In genomic region chr6:89984926-89985743, GRCh38 we compare ENCODE assay signal across 8 cellular contexts.
A peak's percentile ranks its signal among the peaks of the same experiment; 100 is the strongest.
DNase-seq lines count a peak whose midpoint lies in the region; ATAC-seq and TF ChIP-seq lines count a peak whose summit lies in the region.

No MANE protein-coding gene starts in this region.

- H3K9me3 ChIP-seq in right atrium auricular region, result no peaks in the 10 kb centered on the region
- H3K9me3 ChIP-seq in sigmoid colon, result no peaks in the 10 kb centered on the region
- H3K9me3 ChIP-seq in ascending aorta, result no peaks in the 10 kb centered on the region

- no peak for TF ChIP-seq POLR2A in sigmoid colon (IDR thresholded peaks at IDR 0.05)

- peak overlapping the region; percentile 53 for H3K27ac Mint-ChIP-seq in activated T-helper 2 cell treated with anti-CD3 and anti-CD28 coated beads, Interferon-gamma antibody, Interleukin-2, Interleukin-4, amounts not matched to agents 10 μg/mL and 5 μg/mL and 100 μg/mL, durations not matched to agents 14 hours and 24 hours and 36 hours

- peaks cover 80% of the 10 kb centered on the region for H3K36me3 Mint-ChIP-seq in activated T-helper 2 cell treated with anti-CD3 and anti-CD28 coated beads, Interferon-gamma antibody, Interleukin-2, Interleukin-4, amounts not matched to agents 10 μg/mL and 5 μg/mL and 100 μg/mL, durations not matched to agents 14 hours and 24 hours and 36 hours (ENCODE audit: low read depth)

- no peaks in the 10 kb centered on the region for H3K36me3 ChIP-seq in right atrium auricular region
- no peaks in the 10 kb centered on the region for H3K36me3 ChIP-seq in sigmoid colon
- no peaks in the 10 kb centered on the region for H3K36me3 ChIP-seq in ascending aorta

- WGBS in sigmoid colon, 2 donors, result 70 to 80% methylated on average over 12 of the region's 12 CpGs

- H3K4me1 ChIP-seq in right atrium auricular region, result peaks cover 0 to 25% of the 10 kb centered on the region in 2 donors
- peaks cover 0 to 18% (median 9%) of the 10 kb centered on the region in 4 donors for H3K4me1 ChIP-seq in sigmoid colon
- H3K4me1 ChIP-seq in ascending aorta, result peaks cover 6 to 12% of the 10 kb centered on the region in 2 donors

- H3K27ac ChIP-seq in right atrium auricular region (peak overlapping the region; percentile 62 to 71), sigmoid colon (peak overlapping the region in 1 of 4 donors; percentile 29), ascending aorta (peak overlapping the region in 1 of 2 donors; percentile 33)

- no peaks in the 10 kb centered on the region for H3K27me3 Mint-ChIP-seq in activated T-helper 2 cell treated with anti-CD3 and anti-CD28 coated beads, Interferon-gamma antibody, Interleukin-2, Interleukin-4, amounts not matched to agents 10 μg/mL and 5 μg/mL and 100 μg/mL, durations not matched to agents 14 hours and 24 hours and 36 hours (ENCODE audit: low read depth)

- H3K27me3 ChIP-seq in right atrium auricular region (no peaks in the 10 kb centered on the region), sigmoid colon (no peaks in the 10 kb centered on the region), ascending aorta (no peaks in the 10 kb centered on the region)

- ATAC-seq in GM21528 (IDR thresholded peaks at IDR 0.05; ENCODE audit: low FRiP score, unreplicated experiment), result no peak

- no peak overlapping the region for H3K4me3 Mint-ChIP-seq in activated T-helper 2 cell treated with anti-CD3 and anti-CD28 coated beads, Interferon-gamma antibody, Interleukin-2, Interleukin-4, amounts not matched to agents 10 μg/mL and 5 μg/mL and 100 μg/mL, durations not matched to agents 14 hours and 24 hours and 36 hours (ENCODE audit: low read depth)

- no peak for TF ChIP-seq EP300 in sigmoid colon (IDR thresholded peaks at IDR 0.05)

- no peak overlapping the region for H3K4me3 ChIP-seq in right atrium auricular region
- no peak overlapping the region for H3K4me3 ChIP-seq in sigmoid colon
- H3K4me3 ChIP-seq in ascending aorta, result no peak overlapping the region

- DNase-seq in H4 (ENCODE audit: low spot score) (peak; percentile 77), right atrium auricular region (ENCODE audit: low spot score) (peak; percentile 63), sigmoid colon (peak; percentile 72), NCI-H1105 treated with DMSO at 0.1 percent for 48 hours (lab: John Stamatoyannopoulos, UW) (no peak), OCI-M1 (lab: John Stamatoyannopoulos, UW) (no peak), ascending aorta (ENCODE audit: low spot score in 2 of 2) (no peak)
- no peak for DNase-seq in activated T-helper 2 cell treated with anti-CD3 and anti-CD28 coated beads, Interferon-gamma antibody, Interleukin-2, Interleukin-4, amounts not matched to agents 10 μg/mL and 5 μg/mL and 100 μg/mL, durations not matched to agents 14 hours and 24 hours and 36 hours (ENCODE audit: low spot score)

- H3K9me3 Mint-ChIP-seq in activated T-helper 2 cell treated with anti-CD3 and anti-CD28 coated beads, Interferon-gamma antibody, Interleukin-2, Interleukin-4, amounts not matched to agents 10 μg/mL and 5 μg/mL and 100 μg/mL, durations not matched to agents 14 hours and 24 hours and 36 hours, result no peaks in the 10 kb centered on the region

- TF ChIP-seq CTCF in right atrium auricular region (IDR thresholded peaks at IDR 0.05), result no peak
- no peak for TF ChIP-seq CTCF in sigmoid colon (IDR thresholded peaks at IDR 0.05)
- no peak for TF ChIP-seq CTCF in ascending aorta (IDR thresholded peaks at IDR 0.05)

- H3K4me1 Mint-ChIP-seq in activated T-helper 2 cell treated with anti-CD3 and anti-CD28 coated beads, Interferon-gamma antibody, Interleukin-2, Interleukin-4, amounts not matched to agents 10 μg/mL and 5 μg/mL and 100 μg/mL, durations not matched to agents 14 hours and 24 hours and 36 hours (ENCODE audit: low read depth), result peaks cover 64% of the 10 kb centered on the region

- intact Hi-C loops in activated T-helper 2 cell treated with anti-CD3 and anti-CD28 coated beads, Interferon-gamma antibody, Interleukin-2, Interleukin-4, amounts not matched to agents 10 μg/mL and 5 μg/mL and 100 μg/mL, durations not matched to agents 14 hours and 24 hours and 36 hours (cut with micrococcal nuclease), result no loop called here
- intact Hi-C loops in sigmoid colon (cut with DNase I) (no loop called here), ascending aorta (cut with DNase I) (no loop called here)

Comparison
In these comparisons a context has a peak if more than half of its experiments do, and no peak if none do; other contexts are left out.
1. DNase-seq: peak in H4 (single experiment), right atrium auricular region (single experiment) and sigmoid colon (single experiment); none in activated T-helper 2 cell treated with anti-CD3 and anti-CD28 coated beads, Interferon-gamma antibody, Interleukin-2, Interleukin-4, amounts not matched to agents 10 μg/mL and 5 μg/mL and 100 μg/mL, durations not matched to agents 14 hours and 24 hours and 36 hours (single experiment), NCI-H1105 treated with DMSO at 0.1 percent for 48 hours (single experiment), OCI-M1 (single experiment) and ascending aorta (0 of 2).